In genomic region chr12:25051583-25052190, GRCh38 we compare ENCODE assay signal across 9 cellular contexts.
DNase-seq lines count a peak whose midpoint lies in the region; ATAC-seq and TF ChIP-seq lines count a peak whose summit lies in the region.
"Had no signal": no experiment of that assay in that cellular context is flagged by ENCODE, and none has a peak within 500 bp of the region (broad histone marks: within the 10 kb centered on the region; RNA-seq: fewer than 3 reads in every experiment).

No MANE protein-coding gene starts in this region.

- TF ChIP-seq CTCF in colonic mucosa (IDR thresholded peaks at IDR 0.05), result no peak

- DNase-seq in colonic mucosa (no peak), NCI-H2227 (lab: John Stamatoyannopoulos, UW; ENCODE audit: unreplicated experiment) (no peak), H7 (no peak), ACHN (no peak)
- peak; percentile 55 for DNase-seq in stimulated activated CD4-positive, alpha-beta T cell treated with anti-CD3 and anti-CD28 coated beads, Interleukin-4, amount 100 ng/mL, for 1 hour

- H3K27me3 ChIP-seq in colonic mucosa (no peaks in the 10 kb centered on the region), H7 (ENCODE audit: control insufficient read depth, insufficient read depth, low read length) (no peaks in the 10 kb centered on the region)

- peaks cover 3% of the 10 kb centered on the region for H3K27me3 Mint-ChIP-seq in T-helper 1 cell treated with Interleukin-12 subunit alpha and Interleukin-12 subunit beta and Interleukin-4 antibody, amounts not matched to agents 30 μg/mL and 1 μg/mL, for 36 hours (ENCODE audit: low read depth)

- peak overlapping the region in 1 of 2 donors; percentile 61 for H3K9ac ChIP-seq in colonic mucosa (ENCODE audit: low read depth in 2 of 2, low read length in 2 of 2)

- H3K4me3 Mint-ChIP-seq in T-helper 1 cell treated with Interleukin-12 subunit alpha and Interleukin-12 subunit beta and Interleukin-4 antibody, amounts not matched to agents 30 μg/mL and 1 μg/mL, for 36 hours, result peak overlapping the region; percentile 92

- ATAC-seq in HG03045 (IDR thresholded peaks at IDR 0.05; ENCODE audit: unreplicated experiment), result peak; percentile 61
- ATAC-seq: Panc1 had no signal

- H3K27ac Mint-ChIP-seq in T-helper 1 cell treated with Interleukin-12 subunit alpha and Interleukin-12 subunit beta and Interleukin-4 antibody, amounts not matched to agents 30 μg/mL and 1 μg/mL, for 36 hours, result peak overlapping the region; percentile 99

- H3K4me1 Mint-ChIP-seq in T-helper 1 cell treated with Interleukin-12 subunit alpha and Interleukin-12 subunit beta and Interleukin-4 antibody, amounts not matched to agents 30 μg/mL and 1 μg/mL, for 36 hours (ENCODE audit: low read depth), result peaks cover 38% of the 10 kb centered on the region

- peak overlapping the region; percentile 38 for H3K27ac ChIP-seq in colonic mucosa

- peak; percentile 33 for TF ChIP-seq POLR2A in GM18951 (IDR thresholded peaks at IDR 0.05; ENCODE audit: extremely low read depth, insufficient read depth, insufficient read length)

- peaks cover 7% of the 10 kb centered on the region for H3K9me3 Mint-ChIP-seq in T-helper 1 cell treated with Interleukin-12 subunit alpha and Interleukin-12 subunit beta and Interleukin-4 antibody, amounts not matched to agents 30 μg/mL and 1 μg/mL, for 36 hours

- H3K9me3 ChIP-seq in colonic mucosa, result no peaks in the 10 kb centered on the region

- in situ Hi-C loops in GM18951 (cut with MboI; ENCODE audit: low sequenced_read_pairs, unreplicated experiment), result loop anchor here (10.0 kb wide), 1 partner anchor 47 kb away; no protein-coding TSS in a partner anchor
- in situ Hi-C loops in ACHN (cut with HindIII; ENCODE audit: low pct_ligation_motif_present, low pct_unique_long_range_greater_than_20kb, low sequenced_read_pairs), result no loop called here

- H3K4me3 ChIP-seq in colonic mucosa (no peak overlapping the region), H7 (ENCODE audit: insufficient read depth, low read depth, low read length) (no peak overlapping the region)

- no peaks in the 10 kb centered on the region for H3K4me1 ChIP-seq in colonic mucosa

- intact Hi-C loops in colonic mucosa (cut with DNase I), result no loop called here

- peaks cover 6% of the 10 kb centered on the region for H3K36me3 Mint-ChIP-seq in T-helper 1 cell treated with Interleukin-12 subunit alpha and Interleukin-12 subunit beta and Interleukin-4 antibody, amounts not matched to agents 30 μg/mL and 1 μg/mL, for 36 hours (ENCODE audit: low read depth)

- H3K36me3 ChIP-seq in colonic mucosa (no peaks in the 10 kb centered on the region), H7 (replicated peaks; ENCODE audit: control insufficient read depth, insufficient read depth, low read length) (no peaks in the 10 kb centered on the region)
